Comparison of ENCODE assay signal across 1 cellular context in genomic region chr14:68781161-68782021, GRCh38.
TF ChIP-seq lines count a peak whose summit lies in the region.

No MANE protein-coding gene starts in this region.

TF ChIP-seq in WTC11, 78 proteins besides CTCF, POLR2A, EP300 and RAD21 (continued from another document):
- TF ChIP-seq AFF4 (CRISPR knock-in tag; IDR thresholded peaks at IDR 0.05; ENCODE audit: borderline replicate concordance) (no peak), FOXJ3 (CRISPR knock-in tag; IDR thresholded peaks at IDR 0.05; ENCODE audit: borderline replicate concordance) (no peak), NR1H2 (CRISPR knock-in tag; IDR thresholded peaks at IDR 0.05) (no peak), USF1 (CRISPR knock-in tag; IDR thresholded peaks at IDR 0.05) (no peak), GRHL2 (CRISPR knock-in tag; IDR thresholded peaks at IDR 0.05; ENCODE audit: insufficient replicate concordance, severe bottlenecking) (no peak), TP53 (CRISPR knock-in tag; IDR thresholded peaks at IDR 0.05) (no peak)
